ENCODE assay signal across 8 cellular contexts in genomic region chr13:46052314-46053161, GRCh38. TPM values are rescaled to one million over a fixed set of nuclear protein-coding genes. Genes with fewer than 3 reads are reported as not detected.
DNase-seq lines count a peak whose midpoint lies in the region; ATAC-seq lines count a peak whose summit lies in the region.

ZC3H13 (minus strand) TSS chr13:46052746; CDS start chr13:46045507, 7,239 bp downstream.

- peak; percentile 97 for ATAC-seq in GM19468 (IDR thresholded peaks at IDR 0.05; ENCODE audit: extremely low read depth, unreplicated experiment)

- DNase-seq in COLO829 (ENCODE audit: low spot score) (peak; percentile 86), HT-29 (ENCODE audit: low spot score) (peak; percentile 98), lung microvascular endothelial cell (ENCODE audit: low read depth in 2 of 2) (peak; percentile 94 to 97)
- DNase-seq in NK-92 treated with Interleukin-12 subunit alpha and Interleukin-12 subunit beta, amount 100 ng/mL, for 24 hours (lab: John Stamatoyannopoulos, UW), result peak; percentile 89
- peak; percentile 91 for DNase-seq in activated CD8-positive, alpha-beta memory T cell treated with anti-CD3 and anti-CD28 coated beads for 24 hours
- DNase-seq in effector CD8-positive, alpha-beta T cell (lab: John Stamatoyannopoulos, UW), result peak; percentile 89
- DNase-seq in stimulated activated CD4-positive, alpha-beta T cell treated with anti-CD3 and anti-CD28 coated beads, TNF-alpha, amount 100 ng/mL, for 48 hours (ENCODE audit: low read depth in 3 of 3), result peak; percentile 82 to 88 (median 87)

RNA-seq across cellular contexts. Expression of gene ZC3H13, which starts in this region (rescaled TPM):
- total RNA-seq in HT-29 (2014; rRNA removed; shearing (Covaris generic)), result 14.3 and 14.8 TPM in 2 replicates
- 7.8 and 10.3 TPM in 2 replicates for total RNA-seq in lung microvascular endothelial cell

Comparison
In these comparisons a context has a peak if more than half of its experiments do, and no peak if none do; other contexts are left out.
1. Peak in every context shown above with its lines: DNase-seq and ATAC-seq.